In the genomic region with DNA sequence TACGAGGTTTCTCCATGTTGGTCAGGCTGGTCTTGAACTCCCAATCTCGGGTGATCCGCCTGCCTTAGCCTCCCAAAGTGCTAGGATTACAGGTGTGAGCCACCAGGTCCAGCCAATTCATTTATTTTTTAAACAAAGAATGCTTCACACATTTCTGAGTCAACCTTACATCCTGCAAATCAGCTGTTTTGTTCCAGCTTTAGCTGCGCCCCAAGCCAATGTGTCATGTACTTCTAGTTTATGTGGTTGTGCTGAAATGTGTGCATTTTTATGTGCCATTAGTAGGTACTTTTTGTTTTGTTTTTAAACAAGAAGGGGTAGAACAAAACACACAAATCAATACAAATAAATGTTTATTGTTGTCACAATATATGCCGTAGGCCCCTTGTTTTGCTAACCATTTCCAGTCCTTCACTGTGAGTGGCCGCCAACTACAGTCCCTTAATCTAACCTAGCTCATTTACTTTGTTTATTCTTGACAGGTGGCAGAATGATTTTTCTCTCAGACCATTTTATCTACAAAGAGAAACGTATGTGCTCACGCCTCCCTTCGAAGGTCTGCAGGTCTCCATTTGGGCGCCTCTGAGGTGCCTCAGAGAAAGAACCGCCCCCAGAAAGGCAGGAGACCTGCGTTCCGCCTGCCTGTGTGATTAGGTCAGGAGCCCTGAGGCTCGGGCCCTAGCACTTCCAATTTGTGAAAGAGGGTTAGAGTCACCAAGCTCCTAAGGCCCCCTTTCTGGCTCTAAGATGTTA, we compare ENCODE assay signal across 10 cellular contexts. TPM values are rescaled to one million over a fixed set of nuclear protein-coding genes. Genes with fewer than 3 reads are reported as not detected.
DNase-seq lines count a peak whose midpoint lies in the region; ATAC-seq, FAIRE-seq and TF ChIP-seq lines count a peak whose summit lies in the region.
"Had no signal": no experiment of that assay in that cellular context is flagged by ENCODE, and none has a peak within 500 bp of the region (broad histone marks: within the 10 kb centered on the region; RNA-seq: fewer than 3 reads in every experiment).

No MANE protein-coding gene starts in this region.

- peak overlapping the region; percentile 80 for H3K4me2 ChIP-seq in keratinocyte (ENCODE audit: control insufficient read depth, extremely low read depth, insufficient read depth, low read depth, low read length)

- ATAC-seq in GM18511 (IDR thresholded peaks at IDR 0.05; ENCODE audit: unreplicated experiment) (peak; percentile 55), HG02884 (IDR thresholded peaks at IDR 0.05; ENCODE audit: unreplicated experiment) (peak; percentile 26), GM21515 (IDR thresholded peaks at IDR 0.05; ENCODE audit: unreplicated experiment) (no peak)

- 54 to 60% methylated on average over 14 of the region's 14 CpGs for WGBS in lower leg skin, 2 donors

- no peaks in the 10 kb centered on the region for H3K79me2 ChIP-seq in keratinocyte (ENCODE audit: control insufficient read depth, insufficient read depth, low read length)

- no peak for FAIRE-seq in keratinocyte (lab: Jason Lieb, UNC)

- H4K20me1 ChIP-seq in keratinocyte (ENCODE audit: control insufficient read depth, extremely low read depth, insufficient read depth, low read length): no peaks in the 10 kb centered on the region

- dilution Hi-C loops in keratinocyte (cut with MboI; ENCODE audit: extremely low pct_ligation_motif_present, low sequenced_read_pairs): no loop called here

- H3K27ac ChIP-seq in ascending aorta (no peak overlapping the region), keratinocyte (ENCODE audit: control insufficient read depth, insufficient read depth, low read length) (peak overlapping the region; percentile 87)
- H3K27ac ChIP-seq: left lung, Peyer's patch had no signal

- in situ Hi-C loops in KBM-7 (cut with MboI; ENCODE audit: low pct_unique_long_range_greater_than_20kb, low sequenced_read_pairs): loop anchor here (25.0 kb wide), 1 partner anchor 634 kb away; no protein-coding TSS in a partner anchor

- H3K9me3 ChIP-seq in ascending aorta: no peaks in the 10 kb centered on the region
- no peaks in the 10 kb centered on the region for H3K9me3 ChIP-seq in keratinocyte (ENCODE audit: control insufficient read depth, low read depth, low read length)
- H3K9me3 ChIP-seq: left lung, Peyer's patch had no signal

- no peak for TF ChIP-seq CTCF in ascending aorta (IDR thresholded peaks at IDR 0.05)
- no peak for TF ChIP-seq CTCF in keratinocyte (optimal IDR thresholded peaks at IDR 0.05 in 1 of 3, IDR thresholded peaks at IDR 0.05 in 1 of 3, conservative IDR thresholded peaks at IDR 0.05 in 1 of 3; ENCODE audit: extremely low read depth in 1 of 3, insufficient read depth in 2 of 3, low read length in 3 of 3)
- TF ChIP-seq CTCF in lower leg skin (IDR thresholded peaks at IDR 0.05): no peak

- H3K4me3 ChIP-seq in ascending aorta (peak overlapping the region; percentile 5 to 44), keratinocyte (ENCODE audit: control insufficient read depth in 2 of 3, extremely low read depth in 1 of 3, insufficient read depth in 2 of 3, low read depth in 1 of 3, low read length in 3 of 3) (no peak overlapping the region), lower leg skin (ENCODE audit: low read depth, poor library complexity, severe bottlenecking) (no peak overlapping the region)
- H3K4me3 ChIP-seq: left lung, Peyer's patch had no signal

- H3K36me3 ChIP-seq in ascending aorta (no peaks in the 10 kb centered on the region), keratinocyte (ENCODE audit: control insufficient read depth in 2 of 2, extremely low read depth in 1 of 2, insufficient read depth in 2 of 2, low read length in 2 of 2) (no peaks in the 10 kb centered on the region)
- H3K36me3 ChIP-seq: left lung, Peyer's patch had no signal

- peak overlapping the region; percentile 81 for H2AFZ ChIP-seq in keratinocyte (ENCODE audit: control insufficient read depth, low read length)

- H3K27me3 ChIP-seq in ascending aorta (no peaks in the 10 kb centered on the region), keratinocyte (ENCODE audit: control insufficient read depth, extremely low read depth, insufficient read depth, low read length) (no peaks in the 10 kb centered on the region)
- H3K27me3 ChIP-seq: left lung, Peyer's patch had no signal

- intact Hi-C loops in ascending aorta (cut with DNase I) (loop anchor here (5.0 kb wide), 1 partner anchor 164 kb away; no protein-coding TSS in a partner anchor), lower leg skin (cut with DNase I; ENCODE audit: low total_unique reads) (no loop called here)

- H3K4me1 ChIP-seq in ascending aorta: no peaks in the 10 kb centered on the region
- H3K4me1 ChIP-seq in keratinocyte (ENCODE audit: control insufficient read depth, extremely low read depth, insufficient read depth, low read length): peaks cover 8% of the 10 kb centered on the region
- H3K4me1 ChIP-seq: left lung, Peyer's patch had no signal

- H3K9ac ChIP-seq in keratinocyte (ENCODE audit: control insufficient read depth, extremely low read depth, insufficient read depth, low read length): peak overlapping the region; percentile 71

- H3K9me1 ChIP-seq in keratinocyte (ENCODE audit: control insufficient read depth, extremely low read depth, insufficient read depth, low read length): no peaks in the 10 kb centered on the region

- DNase-seq in ascending aorta (ENCODE audit: low spot score in 2 of 2): no peak
- DNase-seq in keratinocyte (ENCODE audit: low read depth, low spot score): peak; percentile 69
- no peak for DNase-seq in lower leg skin (ENCODE audit: low spot score in 2 of 2)
- DNase-seq in KBM-7: no peak
- DNase-seq in stimulated activated naive CD4-positive, alpha-beta T cell treated with Interleukin-2 at 50 U/mL for 16 hours (lab: John Stamatoyannopoulos, UW): no peak

- no peak for TF ChIP-seq POLR2A in lower leg skin (IDR thresholded peaks at IDR 0.05)

RNA-seq across cellular contexts. Expression of a gene that starts 2.8 kb away (rescaled TPM):
- 3.8 TPM for total RNA-seq in ascending aorta
- 0.02 to 0.06 TPM (median 0.04 TPM) in 3 replicates for polyA plus RNA-seq in keratinocyte
- not detected for polyA plus RNA-seq in keratinocyte (2011; ENCODE audit: low read depth)
- 0.03 and 0.04 TPM in 2 replicates for polyA plus RNA-seq in keratinocyte (2011; cell fraction: cytosol; rRNA removed)
- polyA plus RNA-seq in keratinocyte (2011; cell fraction: nucleus; rRNA removed): 0.09 TPM in 1 of 2 replicates, not detected in the other
- polyA plus RNA-seq in keratinocyte (2012; ENCODE audit: low replicate concordance): not detected in 2 replicates
- polyA minus RNA-seq in keratinocyte: 0.10 TPM in 1 of 3 replicates, not detected in the others
- polyA minus RNA-seq in keratinocyte (2011; cell fraction: cytosol; rRNA and poly(A)+ RNA removed): not detected
- polyA minus RNA-seq in keratinocyte (2011; cell fraction: nucleus; rRNA and poly(A)+ RNA removed): not detected in 2 replicates
- total RNA-seq in lower leg skin: 1 to 10 TPM in 3 of 4 donors, under 1 TPM in 1; 0.19 to 4.9 (median 2.0) TPM

Comparison
In these comparisons a context has a peak if more than half of its experiments do, and no peak if none do; other contexts are left out.
1. H3K4me3 ChIP-seq: peak in ascending aorta (2 of 2); none in keratinocyte (0 of 3) and lower leg skin (single experiment).